In genomic region chr2:27018142-27018541, GRCh38 we compare ENCODE assay signal across 1 cellular context.
TF ChIP-seq lines count a peak whose summit lies in the region.

No MANE protein-coding gene starts in this region.

TF ChIP-seq in GM23338, 12 proteins besides CTCF, POLR2A, EP300 and RAD21:
- TF ChIP-seq, protein P1, sequence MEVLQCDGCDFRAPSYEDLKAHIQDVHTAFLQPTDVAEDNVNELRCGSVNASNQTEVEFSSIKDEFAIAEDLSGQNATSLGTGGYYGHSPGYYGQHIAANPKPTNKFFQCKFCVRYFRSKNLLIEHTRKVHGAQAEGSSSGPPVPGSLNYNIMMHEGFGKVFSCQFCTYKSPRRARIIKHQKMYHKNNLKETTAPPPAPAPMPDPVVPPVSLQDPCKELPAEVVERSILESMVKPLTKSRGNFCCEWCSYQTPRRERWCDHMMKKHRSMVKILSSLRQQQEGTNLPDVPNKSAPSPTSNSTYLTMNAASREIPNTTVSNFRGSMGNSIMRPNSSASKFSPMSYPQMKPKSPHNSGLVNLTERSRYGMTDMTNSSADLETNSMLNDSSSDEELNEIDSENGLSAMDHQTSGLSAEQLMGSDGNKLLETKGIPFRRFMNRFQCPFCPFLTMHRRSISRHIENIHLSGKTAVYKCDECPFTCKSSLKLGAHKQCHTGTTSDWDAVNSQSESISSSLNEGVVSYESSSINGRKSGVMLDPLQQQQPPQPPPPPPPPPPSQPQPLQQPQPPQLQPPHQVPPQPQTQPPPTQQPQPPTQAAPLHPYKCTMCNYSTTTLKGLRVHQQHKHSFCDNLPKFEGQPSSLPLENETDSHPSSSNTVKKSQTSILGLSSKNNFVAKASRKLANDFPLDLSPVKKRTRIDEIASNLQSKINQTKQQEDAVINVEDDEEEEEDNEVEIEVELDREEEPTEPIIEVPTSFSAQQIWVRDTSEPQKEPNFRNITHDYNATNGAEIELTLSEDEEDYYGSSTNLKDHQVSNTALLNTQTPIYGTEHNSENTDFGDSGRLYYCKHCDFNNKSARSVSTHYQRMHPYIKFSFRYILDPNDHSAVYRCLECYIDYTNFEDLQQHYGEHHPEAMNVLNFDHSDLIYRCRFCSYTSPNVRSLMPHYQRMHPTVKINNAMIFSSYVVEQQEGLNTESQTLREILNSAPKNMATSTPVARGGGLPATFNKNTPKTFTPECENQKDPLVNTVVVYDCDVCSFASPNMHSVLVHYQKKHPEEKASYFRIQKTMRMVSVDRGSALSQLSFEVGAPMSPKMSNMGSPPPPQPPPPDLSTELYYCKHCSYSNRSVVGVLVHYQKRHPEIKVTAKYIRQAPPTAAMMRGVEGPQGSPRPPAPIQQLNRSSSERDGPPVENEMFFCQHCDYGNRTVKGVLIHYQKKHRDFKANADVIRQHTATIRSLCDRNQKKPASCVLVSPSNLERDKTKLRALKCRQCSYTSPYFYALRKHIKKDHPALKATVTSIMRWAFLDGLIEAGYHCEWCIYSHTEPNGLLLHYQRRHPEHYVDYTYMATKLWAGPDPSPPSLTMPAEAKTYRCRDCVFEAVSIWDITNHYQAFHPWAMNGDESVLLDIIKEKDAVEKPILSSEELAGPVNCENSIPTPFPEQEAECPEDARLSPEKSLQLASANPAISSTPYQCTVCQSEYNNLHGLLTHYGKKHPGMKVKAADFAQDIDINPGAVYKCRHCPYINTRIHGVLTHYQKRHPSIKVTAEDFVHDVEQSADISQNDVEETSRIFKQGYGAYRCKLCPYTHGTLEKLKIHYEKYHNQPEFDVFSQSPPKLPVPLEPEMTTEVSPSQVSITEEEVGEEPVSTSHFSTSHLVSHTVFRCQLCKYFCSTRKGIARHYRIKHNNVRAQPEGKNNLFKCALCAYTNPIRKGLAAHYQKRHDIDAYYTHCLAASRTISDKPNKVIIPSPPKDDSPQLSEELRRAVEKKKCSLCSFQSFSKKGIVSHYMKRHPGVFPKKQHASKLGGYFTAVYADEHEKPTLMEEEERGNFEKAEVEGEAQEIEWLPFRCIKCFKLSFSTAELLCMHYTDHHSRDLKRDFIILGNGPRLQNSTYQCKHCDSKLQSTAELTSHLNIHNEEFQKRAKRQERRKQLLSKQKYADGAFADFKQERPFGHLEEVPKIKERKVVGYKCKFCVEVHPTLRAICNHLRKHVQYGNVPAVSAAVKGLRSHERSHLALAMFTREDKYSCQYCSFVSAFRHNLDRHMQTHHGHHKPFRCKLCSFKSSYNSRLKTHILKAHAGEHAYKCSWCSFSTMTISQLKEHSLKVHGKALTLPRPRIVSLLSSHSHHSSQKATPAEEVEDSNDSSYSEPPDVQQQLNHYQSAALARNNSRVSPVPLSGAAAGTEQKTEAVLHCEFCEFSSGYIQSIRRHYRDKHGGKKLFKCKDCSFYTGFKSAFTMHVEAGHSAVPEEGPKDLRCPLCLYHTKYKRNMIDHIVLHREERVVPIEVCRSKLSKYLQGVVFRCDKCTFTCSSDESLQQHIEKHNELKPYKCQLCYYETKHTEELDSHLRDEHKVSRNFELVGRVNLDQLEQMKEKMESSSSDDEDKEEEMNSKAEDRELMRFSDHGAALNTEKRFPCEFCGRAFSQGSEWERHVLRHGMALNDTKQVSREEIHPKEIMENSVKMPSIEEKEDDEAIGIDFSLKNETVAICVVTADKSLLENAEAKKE (CRISPR knock-in tag; IDR thresholded peaks at IDR 0.05), result no peak
- no peak for TF ChIP-seq CREB1 (CRISPR knock-in tag; IDR thresholded peaks at IDR 0.05; ENCODE audit: low read depth)
- TF ChIP-seq ZNF331 (CRISPR knock-in tag; IDR thresholded peaks at IDR 0.05; ENCODE audit: low read depth), result no peak
- TF ChIP-seq POLR2AphosphoS5 (IDR thresholded peaks at IDR 0.05; ENCODE audit: low read depth), result no peak
- TF ChIP-seq, protein P2, sequence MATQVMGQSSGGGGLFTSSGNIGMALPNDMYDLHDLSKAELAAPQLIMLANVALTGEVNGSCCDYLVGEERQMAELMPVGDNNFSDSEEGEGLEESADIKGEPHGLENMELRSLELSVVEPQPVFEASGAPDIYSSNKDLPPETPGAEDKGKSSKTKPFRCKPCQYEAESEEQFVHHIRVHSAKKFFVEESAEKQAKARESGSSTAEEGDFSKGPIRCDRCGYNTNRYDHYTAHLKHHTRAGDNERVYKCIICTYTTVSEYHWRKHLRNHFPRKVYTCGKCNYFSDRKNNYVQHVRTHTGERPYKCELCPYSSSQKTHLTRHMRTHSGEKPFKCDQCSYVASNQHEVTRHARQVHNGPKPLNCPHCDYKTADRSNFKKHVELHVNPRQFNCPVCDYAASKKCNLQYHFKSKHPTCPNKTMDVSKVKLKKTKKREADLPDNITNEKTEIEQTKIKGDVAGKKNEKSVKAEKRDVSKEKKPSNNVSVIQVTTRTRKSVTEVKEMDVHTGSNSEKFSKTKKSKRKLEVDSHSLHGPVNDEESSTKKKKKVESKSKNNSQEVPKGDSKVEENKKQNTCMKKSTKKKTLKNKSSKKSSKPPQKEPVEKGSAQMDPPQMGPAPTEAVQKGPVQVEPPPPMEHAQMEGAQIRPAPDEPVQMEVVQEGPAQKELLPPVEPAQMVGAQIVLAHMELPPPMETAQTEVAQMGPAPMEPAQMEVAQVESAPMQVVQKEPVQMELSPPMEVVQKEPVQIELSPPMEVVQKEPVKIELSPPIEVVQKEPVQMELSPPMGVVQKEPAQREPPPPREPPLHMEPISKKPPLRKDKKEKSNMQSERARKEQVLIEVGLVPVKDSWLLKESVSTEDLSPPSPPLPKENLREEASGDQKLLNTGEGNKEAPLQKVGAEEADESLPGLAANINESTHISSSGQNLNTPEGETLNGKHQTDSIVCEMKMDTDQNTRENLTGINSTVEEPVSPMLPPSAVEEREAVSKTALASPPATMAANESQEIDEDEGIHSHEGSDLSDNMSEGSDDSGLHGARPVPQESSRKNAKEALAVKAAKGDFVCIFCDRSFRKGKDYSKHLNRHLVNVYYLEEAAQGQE (IDR thresholded peaks at IDR 0.05; ENCODE audit: unreplicated experiment), result no peak
- no peak for TF ChIP-seq JUNB (IDR thresholded peaks at IDR 0.05; ENCODE audit: unreplicated experiment)
- no peak for TF ChIP-seq STAT1 (IDR thresholded peaks at IDR 0.05; ENCODE audit: unreplicated experiment)
- no peak for TF ChIP-seq ZNF114 (CRISPR knock-in tag; IDR thresholded peaks at IDR 0.05)
- TF ChIP-seq EZH2phosphoT487 (IDR thresholded peaks at IDR 0.05; ENCODE audit: unreplicated experiment), result no peak
- TF ChIP-seq, protein P3, sequence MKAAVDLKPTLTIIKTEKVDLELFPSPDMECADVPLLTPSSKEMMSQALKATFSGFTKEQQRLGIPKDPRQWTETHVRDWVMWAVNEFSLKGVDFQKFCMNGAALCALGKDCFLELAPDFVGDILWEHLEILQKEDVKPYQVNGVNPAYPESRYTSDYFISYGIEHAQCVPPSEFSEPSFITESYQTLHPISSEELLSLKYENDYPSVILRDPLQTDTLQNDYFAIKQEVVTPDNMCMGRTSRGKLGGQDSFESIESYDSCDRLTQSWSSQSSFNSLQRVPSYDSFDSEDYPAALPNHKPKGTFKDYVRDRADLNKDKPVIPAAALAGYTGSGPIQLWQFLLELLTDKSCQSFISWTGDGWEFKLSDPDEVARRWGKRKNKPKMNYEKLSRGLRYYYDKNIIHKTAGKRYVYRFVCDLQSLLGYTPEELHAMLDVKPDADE (IDR thresholded peaks at IDR 0.05), result no peak
- TF ChIP-seq NANOG (IDR thresholded peaks at IDR 0.05; ENCODE audit: borderline replicate concordance), result no peak
- TF ChIP-seq EZH2 (IDR thresholded peaks at IDR 0.05; ENCODE audit: low read depth, unreplicated experiment), result no peak
TF ChIP-seq in GM23338: peak in this region for 0.
